In the genomic region with DNA sequence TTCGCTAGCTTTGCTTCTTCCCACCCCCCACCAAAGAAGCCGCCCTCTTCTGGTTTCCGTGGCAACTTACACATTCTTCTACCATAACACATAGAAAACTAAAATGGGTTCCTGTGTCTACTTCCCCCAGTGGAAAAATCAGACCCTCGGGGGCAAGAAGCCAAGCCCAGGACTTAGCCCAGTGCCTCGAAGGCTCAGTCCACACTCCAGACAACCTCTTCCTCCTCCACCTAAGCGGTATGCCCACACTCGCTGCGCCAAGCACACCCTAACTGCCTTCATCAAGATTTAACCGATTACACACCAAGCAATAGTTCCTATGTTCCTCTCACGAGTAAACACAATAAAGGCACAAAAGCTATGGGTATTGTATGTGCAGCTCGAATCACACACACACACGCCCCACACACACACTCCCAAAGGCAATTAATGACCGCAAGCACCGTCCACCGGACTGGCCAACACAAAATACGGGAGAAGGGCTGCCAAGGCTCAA, we compare ENCODE assay signal across 8 cellular contexts. TPM values are rescaled to one million over a fixed set of nuclear protein-coding genes. Genes with fewer than 3 reads are reported as not detected.
DNase-seq lines count a peak whose midpoint lies in the region; ATAC-seq, FAIRE-seq and TF ChIP-seq lines count a peak whose summit lies in the region.

No MANE protein-coding gene starts in this region.

- intact Hi-C loops in kidney (cut with DNase I): no loop called here
- intact Hi-C loops in posterior vena cava (cut with DNase I): no loop called here

- peak overlapping the region; percentile 75 for H3K27ac ChIP-seq in KOPT-K1 (ENCODE audit: low read depth, low read length, poor library complexity, severe bottlenecking)
- peak overlapping the region; percentile 88 for H3K27ac ChIP-seq in VCaP
- H3K27ac ChIP-seq in kidney (ENCODE audit: low read depth in 2 of 2, low read length in 2 of 2): peak overlapping the region; percentile 93 to 97

- H3K4me1 ChIP-seq in kidney (ENCODE audit: control insufficient read depth in 1 of 2, insufficient read depth in 1 of 2, low read depth in 1 of 2, low read length in 2 of 2): peaks cover 6 to 8% of the 10 kb centered on the region in 2 donors

- no peak for DNase-seq in AG04449 (ENCODE audit: low read depth, low spot score)
- peak; percentile 82 for DNase-seq in central memory CD4-positive, alpha-beta T cell
- peak; percentile 76 for DNase-seq in kidney
- DNase-seq in stimulated activated CD4-positive, alpha-beta T cell treated with anti-CD3 and anti-CD28 coated beads, Interleukin-15, amount 100 ng/mL, for 24 hours: peak; percentile 65
- no peak for DNase-seq in posterior vena cava (ENCODE audit: low spot score)

- CTCF ChIA-PET in AG04449 (lab: Yijun Ruan, JAX): interaction anchor here (0.9 to 4.7 kb wide), 10 partner anchors 10 to 518 kb away, joined by 3 to 34 read pairs (median 3); no protein-coding TSS in a partner anchor

- POLR2A ChIA-PET in AG04449 (lab: Yijun Ruan, JAX): interaction anchor here (1.0 to 1.6 kb wide), 2 partner anchors 18 to 172 kb away, joined by 3 to 4 read pairs; no protein-coding TSS in a partner anchor

- H3K9me3 ChIP-seq in KOPT-K1 (ENCODE audit: insufficient read depth, low read length, poor library complexity, severe bottlenecking) (no peaks in the 10 kb centered on the region), kidney (ENCODE audit: control insufficient read depth in 1 of 2, low read length in 2 of 2) (no peaks in the 10 kb centered on the region)

- H3K9ac ChIP-seq in kidney (ENCODE audit: low read length in 2 of 2): peak overlapping the region; percentile 68 to 99

- H3K4me3 ChIP-seq in AG04449 (ENCODE audit: low read depth, low read length) (peak overlapping the region; percentile 94), kidney (ENCODE audit: low read length in 2 of 2) (peak overlapping the region; percentile 82 to 99)

- H3K36me3 ChIP-seq in KOPT-K1 (ENCODE audit: insufficient read depth, low read length) (peaks cover 6% of the 10 kb centered on the region), kidney (ENCODE audit: control insufficient read depth in 1 of 2, insufficient read depth in 2 of 2, low read length in 2 of 2) (peaks cover 0 to under 1% of the 10 kb centered on the region in 2 donors)

- no peak for FAIRE-seq in kidney (lab: Jason Lieb, UNC)

- ATAC-seq in GM19351 (IDR thresholded peaks at IDR 0.05; ENCODE audit: unreplicated experiment): peak; percentile 21

- no peak for TF ChIP-seq CTCF in AG04449 (IDR thresholded peaks at IDR 0.05; ENCODE audit: insufficient read depth, low read length, missing control alignments)
- no peak for TF ChIP-seq CTCF in VCaP (conservative IDR thresholded peaks at IDR 0.05)
- no peak for TF ChIP-seq CTCF in kidney (IDR thresholded peaks at IDR 0.05; ENCODE audit: borderline replicate concordance, extremely low read depth, insufficient read depth)

RNA-seq across cellular contexts. Expression of gene PPIL4, which starts 0.5 kb away (rescaled TPM):
- total RNA-seq in kidney (30.1 TPM), posterior vena cava (10 to 100 TPM; 25.1 to 26.2 TPM)
- polyA plus RNA-seq in kidney (ENCODE audit: insufficient read depth, low read depth, low replicate concordance): 18.0 TPM

RNA-seq across cellular contexts. Expression of gene GINM1, which starts 20.9 kb away (rescaled TPM):
- total RNA-seq in kidney (58.9 TPM), posterior vena cava (10 to 100 TPM; 62.4 to 63.3 TPM)
- 81.7 TPM for polyA plus RNA-seq in kidney (ENCODE audit: insufficient read depth, low read depth, low replicate concordance)

Comparison
In these comparisons a context has a peak if more than half of its experiments do, and no peak if none do; other contexts are left out.
1. DNase-seq: peak in central memory CD4-positive, alpha-beta T cell (single experiment), kidney (single experiment) and stimulated activated CD4-positive, alpha-beta T cell treated with anti-CD3 and anti-CD28 coated beads, Interleukin-15, amount 100 ng/mL, for 24 hours (single experiment); none in AG04449 (single experiment) and posterior vena cava (single experiment).
2. Peak in every context shown above with its lines, with median percentiles within 50 percentile points of each other: H3K27ac ChIP-seq.